Comparison of ENCODE assay signal across 16 cellular contexts in the genomic region with DNA sequence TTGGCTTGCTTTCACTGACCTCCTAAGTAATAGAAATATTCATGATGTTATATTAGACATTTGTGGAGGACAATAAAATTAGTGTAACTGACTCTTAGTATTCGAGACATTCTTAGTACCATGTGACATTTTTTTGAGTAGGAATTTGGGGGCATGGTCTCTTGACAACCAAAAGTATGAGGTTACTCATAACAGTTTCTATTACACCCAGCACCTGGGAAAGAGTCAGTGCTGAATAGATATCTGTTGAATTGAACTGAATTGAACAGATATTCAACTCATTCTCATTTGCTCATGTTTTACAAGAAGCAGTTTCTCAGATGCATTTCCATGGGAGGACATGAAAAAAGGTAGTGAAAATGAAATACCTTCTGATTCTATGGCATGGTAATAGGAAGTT.
DNase-seq lines count a peak whose midpoint lies in the region; ATAC-seq lines count a peak whose summit lies in the region.
"Had no signal": no experiment of that assay in that cellular context is flagged by ENCODE, and none has a peak within 500 bp of the region (broad histone marks: within the 10 kb centered on the region; RNA-seq: fewer than 3 reads in every experiment).

No MANE protein-coding gene starts in this region.

- H3K9me3 Mint-ChIP-seq in dendritic cell treated with granulocyte-macrophage colony-stimulating factor and Interleukin-4, amounts not matched to agents 40 ng/mL and 50 ng/mL, for 4 days, result no peaks in the 10 kb centered on the region
- H3K9me3 Mint-ChIP-seq in activated CD4-positive, alpha-beta T cell treated with anti-CD3 and anti-CD28 coated beads for 36 hours (ENCODE audit: low read depth), result no peaks in the 10 kb centered on the region
- H3K9me3 Mint-ChIP-seq: neural progenitor cell; stimulated activated memory B cell treated with anti-CD40 and anti-IgM and Interleukin-4, amounts not matched to agents 10 μg/mL and 1 μg/mL and 100 μg/mL, for 72 hours had no signal

- intact Hi-C loops in dendritic cell treated with granulocyte-macrophage colony-stimulating factor and Interleukin-4, amounts not matched to agents 40 ng/mL and 50 ng/mL, for 4 days (cut with micrococcal nuclease), result no loop called here
- intact Hi-C loops in activated CD4-positive, alpha-beta T cell treated with anti-CD3 and anti-CD28 coated beads for 36 hours (cut with DNase I, micrococcal nuclease), result no loop called here

- CTCF ChIA-PET in activated CD4-positive, alpha-beta T cell treated with anti-CD3 and anti-CD28 coated beads for 36 hours (lab: Charles Lee), result no interaction called here

- no peak overlapping the region for H3K4me3 Mint-ChIP-seq in dendritic cell treated with granulocyte-macrophage colony-stimulating factor and Interleukin-4, amounts not matched to agents 40 ng/mL and 50 ng/mL, for 4 days
- no peak overlapping the region for H3K4me3 Mint-ChIP-seq in activated CD4-positive, alpha-beta T cell treated with anti-CD3 and anti-CD28 coated beads for 36 hours
- H3K4me3 Mint-ChIP-seq: activated naive CD8-positive, alpha-beta T cell; neural progenitor cell; stimulated activated memory B cell treated with anti-CD40 and anti-IgM and Interleukin-4, amounts not matched to agents 10 μg/mL and 1 μg/mL and 100 μg/mL, for 72 hours had no signal

- no peaks in the 10 kb centered on the region for H3K27me3 Mint-ChIP-seq in dendritic cell treated with granulocyte-macrophage colony-stimulating factor and Interleukin-4, amounts not matched to agents 40 ng/mL and 50 ng/mL, for 4 days
- H3K27me3 Mint-ChIP-seq in activated CD4-positive, alpha-beta T cell treated with anti-CD3 and anti-CD28 coated beads for 36 hours, result no peaks in the 10 kb centered on the region
- H3K27me3 Mint-ChIP-seq: activated naive CD8-positive, alpha-beta T cell; stimulated activated memory B cell treated with anti-CD40 and anti-IgM and Interleukin-4, amounts not matched to agents 10 μg/mL and 1 μg/mL and 100 μg/mL, for 72 hours had no signal

- peak; percentile 33 for DNase-seq in Daoy (ENCODE audit: low read depth)
- peak; percentile 59 for DNase-seq in LHCN-M2 (ENCODE audit: low read depth)
- DNase-seq in myocyte (ENCODE audit: low read depth), result peak; percentile 31
- no peak for DNase-seq in activated CD4-positive, alpha-beta T cell treated with anti-CD3 and anti-CD28 coated beads for 36 hours
- DNase-seq in left lobe of liver (ENCODE audit: low spot score), result no peak
- DNase-seq: BE2C; Kasumi-1; left ventricle myocardium superior; OCI-M1; stimulated activated CD4-positive, alpha-beta T cell treated with anti-CD3 and anti-CD28 coated beads, Interleukin-2, amount 100 ng/mL, for 24 hours had no signal

- no peak for ATAC-seq in activated CD4-positive, alpha-beta T cell treated with anti-CD3 and anti-CD28 coated beads for 36 hours
- no peak for ATAC-seq in HG03520 (IDR thresholded peaks at IDR 0.05; ENCODE audit: unreplicated experiment)
- ATAC-seq in GM19023 (IDR thresholded peaks at IDR 0.05; ENCODE audit: unreplicated experiment), result no peak
- ATAC-seq in left lobe of liver, result no peak
- ATAC-seq: stimulated activated memory B cell treated with anti-CD40 and anti-IgM and Interleukin-4, amounts not matched to agents 10 μg/mL and 1 μg/mL and 100 μg/mL, for 72 hours had no signal

- no peaks in the 10 kb centered on the region for H3K36me3 Mint-ChIP-seq in dendritic cell treated with granulocyte-macrophage colony-stimulating factor and Interleukin-4, amounts not matched to agents 40 ng/mL and 50 ng/mL, for 4 days (ENCODE audit: low read depth)
- peaks cover 4% of the 10 kb centered on the region for H3K36me3 Mint-ChIP-seq in activated CD4-positive, alpha-beta T cell treated with anti-CD3 and anti-CD28 coated beads for 36 hours (ENCODE audit: low read depth)
- H3K36me3 Mint-ChIP-seq: neural progenitor cell had no signal

- peaks cover 21% of the 10 kb centered on the region for H3K4me1 Mint-ChIP-seq in dendritic cell treated with granulocyte-macrophage colony-stimulating factor and Interleukin-4, amounts not matched to agents 40 ng/mL and 50 ng/mL, for 4 days (ENCODE audit: low read depth)
- H3K4me1 Mint-ChIP-seq in activated CD4-positive, alpha-beta T cell treated with anti-CD3 and anti-CD28 coated beads for 36 hours, result peaks cover 7% of the 10 kb centered on the region
- H3K4me1 Mint-ChIP-seq: neural progenitor cell had no signal

- peak overlapping the region; percentile 55 for H3K27ac Mint-ChIP-seq in dendritic cell treated with granulocyte-macrophage colony-stimulating factor and Interleukin-4, amounts not matched to agents 40 ng/mL and 50 ng/mL, for 4 days
- no peak overlapping the region for H3K27ac Mint-ChIP-seq in activated CD4-positive, alpha-beta T cell treated with anti-CD3 and anti-CD28 coated beads for 36 hours
- H3K27ac Mint-ChIP-seq: activated naive CD8-positive, alpha-beta T cell; neural progenitor cell; stimulated activated memory B cell treated with anti-CD40 and anti-IgM and Interleukin-4, amounts not matched to agents 10 μg/mL and 1 μg/mL and 100 μg/mL, for 72 hours had no signal

- POLR2A ChIA-PET in activated CD4-positive, alpha-beta T cell treated with anti-CD3 and anti-CD28 coated beads for 36 hours (lab: Charles Lee), result no interaction called here

Comparison
In these comparisons a context has a peak if more than half of its experiments do, and no peak if none do; other contexts are left out.
1. DNase-seq: peak in Daoy (single experiment), LHCN-M2 (single experiment) and myocyte (single experiment); none in activated CD4-positive, alpha-beta T cell treated with anti-CD3 and anti-CD28 coated beads for 36 hours (single experiment) and left lobe of liver (single experiment).